ENCODE assay signal across 8 cellular contexts in the genomic region with DNA sequence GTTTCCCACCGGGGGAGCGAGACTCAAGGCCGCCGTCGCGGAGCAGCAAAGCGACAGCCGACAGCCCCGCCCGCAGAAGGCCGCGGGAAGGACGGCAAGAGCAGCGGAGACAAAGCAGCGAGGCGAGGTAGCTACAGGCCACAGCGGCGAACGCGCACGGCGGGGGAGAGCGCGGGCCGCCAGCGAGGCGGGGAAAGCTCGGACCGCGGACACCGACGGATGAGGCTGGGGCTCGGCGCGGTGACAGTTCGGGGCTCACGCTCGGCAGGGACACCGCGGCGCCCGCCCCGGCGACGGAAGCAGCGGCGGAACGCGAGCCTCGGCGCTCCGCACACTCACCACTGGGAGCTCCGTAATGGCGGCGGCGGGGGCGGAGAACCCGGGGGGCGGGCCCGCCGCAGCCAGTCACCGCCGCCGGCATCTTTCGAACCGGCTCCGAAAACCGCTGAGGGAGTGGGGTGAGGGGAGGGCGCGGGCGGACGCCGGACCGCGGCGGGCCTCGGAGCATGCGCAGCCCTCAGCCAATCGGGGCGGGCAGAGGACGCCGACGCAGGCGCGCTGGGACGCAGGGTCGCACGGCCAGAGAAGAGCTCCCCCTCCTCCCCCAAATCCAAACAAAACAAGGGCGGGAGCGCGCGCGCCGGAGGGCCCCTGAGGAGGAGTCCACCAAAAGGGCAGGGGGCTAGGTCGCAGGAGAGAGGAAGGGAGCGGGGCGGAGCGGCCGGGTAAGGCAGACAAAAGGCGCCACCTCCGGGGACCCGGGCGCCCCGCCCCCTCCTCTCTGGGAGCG. TPM values are rescaled to one million over a fixed set of nuclear protein-coding genes. Genes with fewer than 3 reads are reported as not detected.
DNase-seq lines count a peak whose midpoint lies in the region; ATAC-seq and TF ChIP-seq lines count a peak whose summit lies in the region.

No MANE protein-coding gene starts in this region.

- peaks cover 20 to 32% of the 10 kb centered on the region in 2 donors for H3K4me1 Mint-ChIP-seq in natural killer cell treated with Interleukin-12 subunit alpha and Interleukin-12 subunit beta and Interleukin-15 and Interleukin-18, amount 100 ng/mL, for 72 hours (ENCODE audit: low read depth in 2 of 2)

- TF ChIP-seq CTCF in LNCaP clone FGC (IDR thresholded peaks at IDR 0.05; ENCODE audit: control insufficient read depth, extremely low read depth, insufficient read depth) (no peak), fibroblast of pulmonary artery (IDR thresholded peaks at IDR 0.05; ENCODE audit: low read length, missing control alignments) (no peak)

- H3K4me3 ChIP-seq in LNCaP clone FGC (ENCODE audit: low read depth, low read length) (peak overlapping the region; percentile 80), fibroblast of pulmonary artery (replicated peaks; ENCODE audit: low read depth, low read length) (peak overlapping the region; percentile 96)

- DNase-seq in EH (ENCODE audit: low read depth) (peak; percentile 95), H4 (ENCODE audit: low spot score) (peak; percentile 91), LNCaP clone FGC (ENCODE audit: low read depth) (peak; percentile 37), RPMI8226 (peak; percentile 97), fibroblast of pulmonary artery (ENCODE audit: low read depth) (peak; percentile 94)
- peak; percentile 95 for DNase-seq in activated T-helper 9 cell treated with anti-CD3 and anti-CD28 coated beads, Interleukin-2, amount 50 U/mL, for 16 hours (ENCODE audit: low read depth)
- DNase-seq in natural killer cell treated with Interleukin-12 subunit alpha and Interleukin-12 subunit beta and Interleukin-15 and Interleukin-18, amount 100 ng/mL, for 72 hours (ENCODE audit: low spot score) = peak; percentile 97
- DNase-seq in stimulated activated naive CD4-positive, alpha-beta T cell treated with Interleukin-2 at 50 U/mL for 16 hours (lab: John Stamatoyannopoulos, UW) = peak; percentile 96

- peaks cover 9% of the 10 kb centered on the region for H3K36me3 Mint-ChIP-seq in natural killer cell treated with Interleukin-12 subunit alpha and Interleukin-12 subunit beta and Interleukin-15 and Interleukin-18, amount 100 ng/mL, for 72 hours

- H3K4me3 Mint-ChIP-seq in natural killer cell treated with Interleukin-12 subunit alpha and Interleukin-12 subunit beta and Interleukin-15 and Interleukin-18, amount 100 ng/mL, for 72 hours = peak overlapping the region; percentile 91

- no peaks in the 10 kb centered on the region for H3K9me3 Mint-ChIP-seq in natural killer cell treated with Interleukin-12 subunit alpha and Interleukin-12 subunit beta and Interleukin-15 and Interleukin-18, amount 100 ng/mL, for 72 hours

- peak; percentile 89 to 92 for ATAC-seq in natural killer cell treated with Interleukin-12 subunit alpha and Interleukin-12 subunit beta and Interleukin-15 and Interleukin-18, amount 100 ng/mL, for 72 hours

- no peaks in the 10 kb centered on the region for H3K27me3 Mint-ChIP-seq in natural killer cell treated with Interleukin-12 subunit alpha and Interleukin-12 subunit beta and Interleukin-15 and Interleukin-18, amount 100 ng/mL, for 72 hours

- H3K27ac Mint-ChIP-seq in natural killer cell treated with Interleukin-12 subunit alpha and Interleukin-12 subunit beta and Interleukin-15 and Interleukin-18, amount 100 ng/mL, for 72 hours = peak overlapping the region; percentile 94 to 97

RNA-seq across cellular contexts. Expression of a gene that starts 0.6 kb away (rescaled TPM):
- 112 and 163 TPM in 2 replicates for total RNA-seq in H4 (2014; rRNA removed; shearing (Covaris generic))
- 100 to 1,000 TPM; 182 to 347 TPM for total RNA-seq in natural killer cell treated with Interleukin-12 subunit alpha and Interleukin-12 subunit beta and Interleukin-15 and Interleukin-18, amount 100 ng/mL, for 72 hours

RNA-seq across cellular contexts. Expression of a gene that starts 54.0 kb away (rescaled TPM):
- total RNA-seq in H4 (2014; rRNA removed; shearing (Covaris generic)) = 0.56 and 0.97 TPM in 2 replicates
- total RNA-seq in natural killer cell treated with Interleukin-12 subunit alpha and Interleukin-12 subunit beta and Interleukin-15 and Interleukin-18, amount 100 ng/mL, for 72 hours = under 1 TPM; 0.14 to 0.19 TPM

Comparison
In these comparisons a context has a peak if more than half of its experiments do, and no peak if none do; other contexts are left out.
1. Peak in every context shown above with its lines: DNase-seq, ATAC-seq and H3K4me3 ChIP-seq.
2. DNase-seq: peak in every context shown above with its lines; median percentile 97 in RPMI8226; 97 in natural killer cell treated with Interleukin-12 subunit alpha and Interleukin-12 subunit beta and Interleukin-15 and Interleukin-18, amount 100 ng/mL, for 72 hours; 96 in stimulated activated naive CD4-positive, alpha-beta T cell treated with Interleukin-2 at 50 U/mL for 16 hours; 95 in EH; 95 in activated T-helper 9 cell treated with anti-CD3 and anti-CD28 coated beads, Interleukin-2, amount 50 U/mL, for 16 hours; 94 in fibroblast of pulmonary artery; 91 in H4; 37 in LNCaP clone FGC.